Comparison of ENCODE assay signal across 11 cellular contexts in genomic region chr1:179385510-179385909, GRCh38. TPM values are rescaled to one million over a fixed set of nuclear protein-coding genes. Genes with fewer than 3 reads are reported as not detected.
"Had no signal": no experiment of that assay in that cellular context is flagged by ENCODE, and none has a peak within 500 bp of the region (broad histone marks: within the 10 kb centered on the region; RNA-seq: fewer than 3 reads in every experiment).

No MANE protein-coding gene starts in this region.

- ATAC-seq: HCT116 had no signal

- H3K36me3 ChIP-seq: HAP-1 had no signal

- DNase-seq: GOT3, H7, HFFc6, IMR-90, Karpas-422, KBM-7 had no signal

- H3K27ac Mint-ChIP-seq: HFFc6 had no signal

- H3K9me3 Mint-ChIP-seq: HFFc6 had no signal

- H3K4me3 ChIP-seq: HAP-1 had no signal

- H3K4me1 ChIP-seq: HAP-1 had no signal

- H3K27ac ChIP-seq: KMS-11 had no signal

- H3K4me3 Mint-ChIP-seq: HFFc6 had no signal

- H3K4me2 ChIP-seq: KMS-11 had no signal

RNA-seq across cellular contexts. Expression of gene AXDND1, which starts 19.7 kb away (rescaled TPM):
- total RNA-seq: H4, HT-29, IMR-90 had no signal
- polyA plus RNA-seq: IMR-90 had no signal
